Comparison of ENCODE assay signal across 8 cellular contexts in genomic region chr17:68235336-68235791, GRCh38. TPM values are rescaled to one million over a fixed set of nuclear protein-coding genes. Genes with fewer than 3 reads are reported as not detected.
DNase-seq lines count a peak whose midpoint lies in the region; ATAC-seq and TF ChIP-seq lines count a peak whose summit lies in the region.
"Not testable (repeated sequence)": the region's sequence is repeated elsewhere in the genome, so short reads cannot be mapped to it uniquely, and the experiment has no call there.

No MANE protein-coding gene starts in this region.

- H3K9me2 ChIP-seq in SU-DHL-6 (replicated peaks; ENCODE audit: insufficient read depth, low read length): not testable (repeated sequence)

- CTCF ChIA-PET in HEK293 (lab: Yijun Ruan, JAX): not testable (repeated sequence)
- CTCF ChIA-PET in activated naive CD4-positive, alpha-beta T cell treated with anti-CD3 and anti-CD28 coated beads, Interleukin-2, amount 10 ng/mL, durations not matched to agents 7 days and 5 days (lab: Charles Lee): interaction anchor here (0.7 kb wide), 1 partner anchor 260 kb away, joined by 3 read pairs; no protein-coding TSS in a partner anchor

- not testable (repeated sequence) for H3K27me3 ChIP-seq in SU-DHL-6 (ENCODE audit: low read length); muscle layer of duodenum (ENCODE audit: low read depth, low read length); spleen (replicated peaks in 1 of 7)

- H3K4me3 Mint-ChIP-seq in activated naive CD4-positive, alpha-beta T cell treated with anti-CD3 and anti-CD28 coated beads, Interleukin-2, amount 10 ng/mL, durations not matched to agents 7 days and 5 days; chondrocyte (ENCODE audit: unreplicated experiment): not testable (repeated sequence)

- H3K9ac ChIP-seq in SU-DHL-6 (ENCODE audit: low read length): peak overlapping the region; percentile 54

- not testable (repeated sequence) for H3K4me1 ChIP-seq in HEK293 (ENCODE audit: control insufficient read depth, insufficient read depth, low read length); muscle layer of duodenum (ENCODE audit: control insufficient read depth in 1 of 2, insufficient read depth in 2 of 2, low read length in 2 of 2)
- H3K4me1 ChIP-seq in spleen: peaks cover 14 to 68% (median 54%) of the 10 kb centered on the region in 6 donors

- H3K9me3 Mint-ChIP-seq in activated naive CD4-positive, alpha-beta T cell treated with anti-CD3 and anti-CD28 coated beads, Interleukin-2, amount 10 ng/mL, durations not matched to agents 7 days and 5 days; chondrocyte (ENCODE audit: low read depth): not testable (repeated sequence)

- not testable (repeated sequence) for H3K4me3 ChIP-seq in HEK293 (ENCODE audit: low read depth, low read length); SU-DHL-6 (ENCODE audit: insufficient read depth, low read length, poor library complexity, severe bottlenecking); muscle layer of duodenum (ENCODE audit: low read depth in 1 of 2, low read length in 2 of 2); spleen

- not testable (repeated sequence) for H3K27ac ChIP-seq in HEK293 (ENCODE audit: extremely low read depth, low read depth, low read length)
- H3K27ac ChIP-seq in SU-DHL-6 (ENCODE audit: low read depth, low read length): peak overlapping the region; percentile 99
- peak overlapping the region; percentile 51 for H3K27ac ChIP-seq in muscle layer of duodenum (ENCODE audit: low read length)
- H3K27ac ChIP-seq in spleen: peak overlapping the region; percentile 68 to 99 (median 90)

- not testable (repeated sequence) for H3K36me3 ChIP-seq in HEK293 (ENCODE audit: control insufficient read depth in 2 of 2, insufficient read depth in 1 of 2, low read length in 2 of 2); SU-DHL-6 (ENCODE audit: low read length); muscle layer of duodenum (ENCODE audit: control insufficient read depth in 1 of 2, insufficient read depth in 2 of 2, low read length in 2 of 2); spleen

- 56 to 71% (median 66%) methylated on average over 8 to 11 of the region's 11 CpGs for WGBS in spleen, 5 donors

- DNase-seq in Ammon's horn (ENCODE audit: low spot score) (peak; percentile 68), left cardiac atrium (peak; percentile 64)
- DNase-seq in activated naive CD4-positive, alpha-beta T cell treated with anti-CD3 and anti-CD28 coated beads, Interleukin-2, amount 10 ng/mL, durations not matched to agents 7 days and 5 days; chondrocyte (ENCODE audit: low spot score); spleen: not testable (repeated sequence)

- H3F3A ChIP-seq in SU-DHL-6 (ENCODE audit: insufficient read depth): peaks cover 62% of the 10 kb centered on the region

- TF ChIP-seq POLR2A in spleen (IDR thresholded peaks at IDR 0.05): not testable (repeated sequence)

- H4K20me1 ChIP-seq in SU-DHL-6 (ENCODE audit: low read depth, low read length): not testable (repeated sequence)

- H2AFZ ChIP-seq in SU-DHL-6 (ENCODE audit: low read depth, low read length, severe bottlenecking): not testable (repeated sequence)

- H3K27ac Mint-ChIP-seq in activated naive CD4-positive, alpha-beta T cell treated with anti-CD3 and anti-CD28 coated beads, Interleukin-2, amount 10 ng/mL, durations not matched to agents 7 days and 5 days: peak overlapping the region; percentile 24
- H3K27ac Mint-ChIP-seq in chondrocyte (ENCODE audit: unreplicated experiment): peak overlapping the region; percentile 27

- not testable (repeated sequence) for H3K36me3 Mint-ChIP-seq in activated naive CD4-positive, alpha-beta T cell treated with anti-CD3 and anti-CD28 coated beads, Interleukin-2, amount 10 ng/mL, durations not matched to agents 7 days and 5 days; chondrocyte (ENCODE audit: low read depth)

- not testable (repeated sequence) for H3K27me3 Mint-ChIP-seq in activated naive CD4-positive, alpha-beta T cell treated with anti-CD3 and anti-CD28 coated beads, Interleukin-2, amount 10 ng/mL, durations not matched to agents 7 days and 5 days; chondrocyte (ENCODE audit: low read depth)

- peaks cover 41% of the 10 kb centered on the region for H3K4me1 Mint-ChIP-seq in activated naive CD4-positive, alpha-beta T cell treated with anti-CD3 and anti-CD28 coated beads, Interleukin-2, amount 10 ng/mL, durations not matched to agents 7 days and 5 days
- not testable (repeated sequence) for H3K4me1 Mint-ChIP-seq in chondrocyte (ENCODE audit: low read depth)

- intact Hi-C loops in left cardiac atrium (cut with DNase I); spleen (cut with DNase I; ENCODE audit: low total_unique reads): not testable (repeated sequence)

- peak overlapping the region; percentile 79 for H3K4me2 ChIP-seq in SU-DHL-6 (ENCODE audit: low read depth, low read length, poor library complexity, severe bottlenecking)

- H3K79me2 ChIP-seq in SU-DHL-6 (ENCODE audit: insufficient read depth, low read length): peaks cover 21% of the 10 kb centered on the region; the same call in 1 of the 2 replicates

- not testable (repeated sequence) for TF ChIP-seq CTCF in HEK293 (tag by site-specific recombination; IDR thresholded peaks at IDR 0.05); SU-DHL-6 (IDR thresholded peaks at IDR 0.05; ENCODE audit: insufficient read depth, low read length, poor library complexity, severe bottlenecking); chondrocyte (IDR thresholded peaks at IDR 0.05); spleen (IDR thresholded peaks at IDR 0.05 in 8 of 11, conservative IDR thresholded peaks at IDR 0.05 in 3 of 11)

- POLR2A ChIA-PET in HEK293 (lab: Yijun Ruan, JAX): not testable (repeated sequence)

- not testable (repeated sequence) for H3K9me3 ChIP-seq in HEK293 (ENCODE audit: control insufficient read depth, insufficient read depth, low read depth, low read length); SU-DHL-6 (ENCODE audit: insufficient read depth, low read length); muscle layer of duodenum (ENCODE audit: control insufficient read depth in 1 of 2, low read length in 2 of 2); spleen

- peak; percentile 79 to 89 for ATAC-seq in left cardiac atrium

TF ChIP-seq in HEK293, 187 proteins besides CTCF, POLR2A, EP300 and RAD21:
- peak; percentile 78 for TF ChIP-seq GLIS1 (tag by site-specific recombination; IDR thresholded peaks at IDR 0.05)

RNA-seq across cellular contexts. Expression of gene AMZ2, which starts 12.5 kb away (rescaled TPM):
- total RNA-seq in chondrocyte (66.5 to 80.4 TPM (median 78.2 TPM) in 3 replicates), left cardiac atrium (10 to 100 TPM; 71.1 to 77.5 TPM), spleen (10 to 100 TPM; 40.4 to 55.0 (median 49.2) TPM)
- 10 to 100 TPM; 60.1 to 75.1 (median 64.4) TPM for polyA plus RNA-seq in spleen

RNA-seq across cellular contexts. Expression of gene SLC16A6, which starts 55.6 kb away (rescaled TPM):
- total RNA-seq in chondrocyte (0.15 to 0.44 TPM (median 0.31 TPM) in 3 replicates), left cardiac atrium (1 to 10 TPM in 1 of 2 donors, under 1 TPM in 1; 0.62 to 1.4 TPM), spleen (1 to 10 TPM; 4.4 to 8.7 (median 7.1) TPM)
- polyA plus RNA-seq in spleen: 1 to 10 TPM; 1.5 to 2.1 (median 1.8) TPM

RNA-seq across cellular contexts. Expression of gene ARSG, which starts 55.9 kb away (rescaled TPM):
- total RNA-seq in chondrocyte: 5.8 to 9.1 TPM (median 7.4 TPM) in 3 replicates
- 1 to 10 TPM; 5.9 to 6.9 TPM for total RNA-seq in left cardiac atrium
- 10 to 100 TPM; 10.4 to 24.3 (median 18.7) TPM for total RNA-seq in spleen
- polyA plus RNA-seq in spleen: 1 to 10 TPM; 1.5 to 2.3 (median 2.1) TPM
